Comparison of ENCODE assay signal across 25 cellular contexts in genomic region chr4:155799794-155800123, GRCh38. TPM values are rescaled to one million over a fixed set of nuclear protein-coding genes. Genes with fewer than 3 reads are reported as not detected.
DNase-seq lines count a peak whose midpoint lies in the region; ATAC-seq and TF ChIP-seq lines count a peak whose summit lies in the region.
"Had no signal": no experiment of that assay in that cellular context is flagged by ENCODE, and none has a peak within 500 bp of the region (broad histone marks: within the 10 kb centered on the region; RNA-seq: fewer than 3 reads in every experiment).

No MANE protein-coding gene starts in this region.

- H3K4me3 ChIP-seq in ascending aorta = no peak overlapping the region
- no peak overlapping the region for H3K4me3 ChIP-seq in gastroesophageal sphincter
- H3K4me3 ChIP-seq in tibial artery = no peak overlapping the region
- H3K4me3 ChIP-seq: A549; BLaER1 treated with 17β-estradiol and CSF1 and Interleukin-3, amounts not matched to agents 10 nM and 100 nM had no signal

- no peak for ATAC-seq in gastroesophageal sphincter
- no peak for ATAC-seq in WTC11
- no peak for ATAC-seq in effector memory CD8-positive, alpha-beta T cell (replicated peaks)
- ATAC-seq: A549, HCT116, Panc1 had no signal

- H3K4me3 Mint-ChIP-seq in osteocyte (ENCODE audit: unreplicated experiment) (no peak overlapping the region), WTC11 (no peak overlapping the region)
- H3K4me3 Mint-ChIP-seq in effector memory CD8-positive, alpha-beta T cell = no peak overlapping the region
- H3K4me3 Mint-ChIP-seq: CD4-positive, alpha-beta T cell had no signal

- CTCF ChIA-PET in WTC11 (lab: Charles Lee) = interaction anchor here (1.2 kb wide), 1 partner anchor 12 kb away, joined by 4 read pairs; no protein-coding TSS in a partner anchor

- TF ChIP-seq CTCF in ascending aorta (IDR thresholded peaks at IDR 0.05) (no peak), gastroesophageal sphincter (IDR thresholded peaks at IDR 0.05) (no peak), osteocyte (IDR thresholded peaks at IDR 0.05) (no peak), tibial artery (IDR thresholded peaks at IDR 0.05) (no peak), WTC11 (IDR thresholded peaks at IDR 0.05) (no peak)

- no peak for TF ChIP-seq EP300 in gastroesophageal sphincter (IDR thresholded peaks at IDR 0.05)

- POLR2A ChIA-PET in WTC11 (lab: Charles Lee) = no interaction called here

- no peaks in the 10 kb centered on the region for H3K9me3 Mint-ChIP-seq in osteocyte (ENCODE audit: unreplicated experiment)
- H3K9me3 Mint-ChIP-seq in WTC11 = no peaks in the 10 kb centered on the region
- no peaks in the 10 kb centered on the region for H3K9me3 Mint-ChIP-seq in effector memory CD8-positive, alpha-beta T cell
- H3K9me3 Mint-ChIP-seq: CD4-positive, alpha-beta T cell had no signal

- H3K4me1 Mint-ChIP-seq in osteocyte (ENCODE audit: unreplicated experiment) = peaks cover 20% of the 10 kb centered on the region
- H3K4me1 Mint-ChIP-seq in WTC11 = peaks cover 5% of the 10 kb centered on the region
- H3K4me1 Mint-ChIP-seq in effector memory CD8-positive, alpha-beta T cell (ENCODE audit: low read depth in 2 of 2) = no peaks in the 10 kb centered on the region

- 46 to 55% methylated on average over 8 of the region's 8 CpGs for WGBS in gastroesophageal sphincter (ENCODE audit: low coverage in 1 of 2), 2 donors

- H3K27ac Mint-ChIP-seq in osteocyte (ENCODE audit: unreplicated experiment) = peak overlapping the region; percentile 21
- H3K27ac Mint-ChIP-seq in WTC11 = no peak overlapping the region
- no peak overlapping the region for H3K27ac Mint-ChIP-seq in effector memory CD8-positive, alpha-beta T cell
- H3K27ac Mint-ChIP-seq: CD4-positive, alpha-beta T cell had no signal

- no peaks in the 10 kb centered on the region for H3K27me3 ChIP-seq in ascending aorta
- no peaks in the 10 kb centered on the region for H3K27me3 ChIP-seq in gastroesophageal sphincter
- H3K27me3 ChIP-seq in tibial artery = no peaks in the 10 kb centered on the region
- H3K27me3 ChIP-seq: BLaER1 treated with 17β-estradiol and CSF1 and Interleukin-3, amounts not matched to agents 10 nM and 100 nM had no signal

- no peaks in the 10 kb centered on the region for H3K36me3 ChIP-seq in ascending aorta
- peaks cover 0 to 37% of the 10 kb centered on the region in 2 donors for H3K36me3 ChIP-seq in gastroesophageal sphincter
- peaks cover 0 to under 1% (median 0%) of the 10 kb centered on the region in 3 donors for H3K36me3 ChIP-seq in tibial artery
- H3K36me3 ChIP-seq: BLaER1 treated with 17β-estradiol and CSF1 and Interleukin-3, amounts not matched to agents 10 nM and 100 nM had no signal

- H3K36me3 Mint-ChIP-seq in osteocyte (ENCODE audit: unreplicated experiment) = peaks cover 25% of the 10 kb centered on the region
- H3K36me3 Mint-ChIP-seq in WTC11 = no peaks in the 10 kb centered on the region
- H3K36me3 Mint-ChIP-seq in effector memory CD8-positive, alpha-beta T cell (ENCODE audit: insufficient read depth) = no peaks in the 10 kb centered on the region

- TF ChIP-seq POLR2A in gastroesophageal sphincter (IDR thresholded peaks at IDR 0.05) = no peak

- H3K9me3 ChIP-seq in ascending aorta = no peaks in the 10 kb centered on the region
- H3K9me3 ChIP-seq in gastroesophageal sphincter = no peaks in the 10 kb centered on the region
- H3K9me3 ChIP-seq in tibial artery = no peaks in the 10 kb centered on the region
- H3K9me3 ChIP-seq: A549; BLaER1 treated with 17β-estradiol and CSF1 and Interleukin-3, amounts not matched to agents 10 nM and 100 nM had no signal

- H3K4me1 ChIP-seq in ascending aorta (peaks cover 0 to 7% of the 10 kb centered on the region in 2 donors), gastroesophageal sphincter (peaks cover 0 to 52% (median 5%) of the 10 kb centered on the region in 3 donors), tibial artery (peaks cover 0 to 30% (median 1%) of the 10 kb centered on the region in 4 donors)
- H3K4me1 ChIP-seq: A549; BLaER1 treated with 17β-estradiol and CSF1 and Interleukin-3, amounts not matched to agents 10 nM and 100 nM had no signal

- intact Hi-C loops in ascending aorta (cut with DNase I) = loop anchor here (2.0 kb wide), 1 partner anchor 41 kb away; the partner anchor contains the start of gene GUCY1B1
- intact Hi-C loops in tibial artery (cut with DNase I; ENCODE audit: low total_unique reads) = no loop called here

- no peak for DNase-seq in ascending aorta (ENCODE audit: low spot score in 2 of 2)
- DNase-seq in osteocyte (ENCODE audit: extremely low spot score, unreplicated experiment) = no peak
- DNase-seq in tibial artery = no peak
- DNase-seq in WTC11 (ENCODE audit: low spot score) = no peak
- DNase-seq in effector memory CD8-positive, alpha-beta T cell = no peak
- no peak for DNase-seq in mucosa of gallbladder (ENCODE audit: low spot score)
- DNase-seq: AML-193; CD4-positive, alpha-beta T cell; COR-L47; DMS79; EL; KG1; MM.1S; NCI-H1417; NCI-H1694; NCI-H2029 treated with DMSO at 0.1 percent for 48 hours; NCI-H2227 treated with DMSO at 0.1 percent for 48 hours; NCI-H526 treated with DMSO at 0.1 percent for 48 hours; SHP77 had no signal

- peak overlapping the region; percentile 52 to 75 for H3K27ac ChIP-seq in ascending aorta
- peak overlapping the region in 3 of 4 donors; percentile 20 to 65 (median 45) for H3K27ac ChIP-seq in gastroesophageal sphincter
- peak overlapping the region; percentile 54 to 65 for H3K27ac ChIP-seq in tibial artery
- H3K27ac ChIP-seq: A549; BLaER1 treated with 17β-estradiol and CSF1 and Interleukin-3, amounts not matched to agents 10 nM and 100 nM; RWPE1 had no signal

- H3K27me3 Mint-ChIP-seq in osteocyte (ENCODE audit: unreplicated experiment) (no peaks in the 10 kb centered on the region), WTC11 (ENCODE audit: low read depth) (no peaks in the 10 kb centered on the region)
- peaks cover 0 to 8% of the 10 kb centered on the region in 2 donors for H3K27me3 Mint-ChIP-seq in effector memory CD8-positive, alpha-beta T cell
- H3K27me3 Mint-ChIP-seq: CD4-positive, alpha-beta T cell had no signal

TF ChIP-seq in WTC11, 78 proteins besides CTCF, POLR2A, EP300 and RAD21 (continues in another document):
- no peak for TF ChIP-seq NR1H2 (CRISPR knock-in tag; IDR thresholded peaks at IDR 0.05)
- TF ChIP-seq CREM (CRISPR knock-in tag; IDR thresholded peaks at IDR 0.05) = no peak
- TF ChIP-seq FOXP1 (CRISPR knock-in tag; IDR thresholded peaks at IDR 0.05; ENCODE audit: borderline replicate concordance) = no peak
- no peak for TF ChIP-seq ZNF671 (CRISPR knock-in tag; IDR thresholded peaks at IDR 0.05)
- TF ChIP-seq FOXJ3 (CRISPR knock-in tag; IDR thresholded peaks at IDR 0.05; ENCODE audit: borderline replicate concordance) = no peak
- no peak for TF ChIP-seq CREB1 (CRISPR knock-in tag; IDR thresholded peaks at IDR 0.05)
- TF ChIP-seq IRF2 (CRISPR knock-in tag; IDR thresholded peaks at IDR 0.05; ENCODE audit: borderline replicate concordance, low read depth) = no peak
- no peak for TF ChIP-seq GRHL2 (CRISPR knock-in tag; IDR thresholded peaks at IDR 0.05; ENCODE audit: insufficient replicate concordance, severe bottlenecking)
- no peak for TF ChIP-seq STAT6 (CRISPR knock-in tag; conservative IDR thresholded peaks at IDR 0.05; ENCODE audit: low read depth)
- TF ChIP-seq ZNF512 (CRISPR knock-in tag; IDR thresholded peaks at IDR 0.05; ENCODE audit: borderline replicate concordance) = no peak
- no peak for TF ChIP-seq ZBTB21 (CRISPR knock-in tag; IDR thresholded peaks at IDR 0.05; ENCODE audit: borderline replicate concordance)
- TF ChIP-seq ZNF138 (CRISPR knock-in tag; conservative IDR thresholded peaks at IDR 0.05) = no peak

RNA-seq across cellular contexts. Expression of gene GUCY1B1, which starts 40.9 kb away (rescaled TPM):
- total RNA-seq in ascending aorta (34.9 TPM), gastroesophageal sphincter (100 to 1,000 TPM in 1 of 4 donors, 10 to 100 TPM in 3; 44.2 to 101 (median 86.9) TPM), osteocyte (11.5 and 13.2 TPM in 2 replicates), WTC11 (2021) (6.4 to 12.7 TPM (median 7.1 TPM) in 3 replicates), mucosa of gallbladder (13.5 TPM)
- total RNA-seq: CD4-positive, alpha-beta T cell had no signal
